8 cellular contexts compared by ENCODE assay signal in the genomic region with DNA sequence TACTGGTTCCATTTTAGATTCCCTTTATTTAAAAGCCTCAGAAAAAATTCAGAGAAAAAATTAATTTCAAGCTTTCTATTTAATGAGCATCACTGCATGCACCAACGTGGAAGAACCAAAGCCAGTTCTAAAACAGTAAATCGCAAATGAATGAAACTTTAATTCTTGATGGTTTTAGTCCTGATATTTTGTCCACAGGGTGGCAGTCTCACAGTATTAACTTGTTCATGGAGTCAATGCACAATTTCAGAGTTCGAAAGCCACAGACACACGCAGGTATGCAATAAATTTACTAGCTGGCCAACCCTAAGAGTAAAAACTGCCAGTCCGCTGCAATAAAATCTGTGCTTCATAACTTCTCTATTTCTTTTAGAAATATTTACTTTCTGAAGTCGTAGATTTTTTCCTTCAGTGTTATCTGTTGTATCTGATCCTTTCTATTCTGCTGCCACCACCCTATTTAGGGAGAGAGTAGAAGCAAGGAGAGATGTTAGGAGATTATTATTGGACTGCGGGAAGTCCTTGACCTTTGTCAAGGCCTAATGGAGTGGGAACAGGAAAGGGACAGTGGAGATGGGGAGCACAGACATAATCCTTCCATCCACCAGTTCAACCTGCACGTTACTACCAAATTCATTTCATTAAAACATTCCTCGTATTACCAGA. TPM values are rescaled to one million over a fixed set of nuclear protein-coding genes. Genes with fewer than 3 reads are reported as not detected.
DNase-seq lines count a peak whose midpoint lies in the region; ATAC-seq and TF ChIP-seq lines count a peak whose summit lies in the region.

No MANE protein-coding gene starts in this region.

- H2AFZ ChIP-seq in parathyroid adenoma = no peak overlapping the region

- ATAC-seq in HG03025 (IDR thresholded peaks at IDR 0.05; ENCODE audit: low FRiP score, unreplicated experiment) = no peak
- no peak for ATAC-seq in GM21528 (IDR thresholded peaks at IDR 0.05; ENCODE audit: low FRiP score, unreplicated experiment)

- H3K4me3 ChIP-seq in fibroblast of villous mesenchyme (ENCODE audit: low read depth, low read length) (no peak overlapping the region), parathyroid adenoma (ENCODE audit: low read depth, low read length) (no peak overlapping the region)

- H3K27ac ChIP-seq in parathyroid adenoma = peak overlapping the region; percentile 1

- no peaks in the 10 kb centered on the region for H3K9me3 ChIP-seq in parathyroid adenoma (ENCODE audit: control insufficient read depth, low read length)

- peaks cover 46% of the 10 kb centered on the region for H3K79me2 ChIP-seq in parathyroid adenoma

- peak; percentile 50 for TF ChIP-seq CTCF in fibroblast of villous mesenchyme (IDR thresholded peaks at IDR 0.05; ENCODE audit: insufficient read depth, low read depth, low read length)
- TF ChIP-seq CTCF in parathyroid adenoma (IDR thresholded peaks at IDR 0.05) = peak; percentile 29

- H3K4me1 ChIP-seq in parathyroid adenoma = no peaks in the 10 kb centered on the region

- DNase-seq in AG08396 (ENCODE audit: low spot score) = peak; percentile 21
- peak; percentile 43 for DNase-seq in GM04504 (ENCODE audit: low read depth)
- DNase-seq in NAMALWA (ENCODE audit: low spot score) = peak; percentile 92
- DNase-seq in activated CD4-positive, alpha-beta T cell treated with anti-CD3 and anti-CD28 coated beads, Interleukin-2, amount 50 U/mL, for 4 hours = peak; percentile 12 to 20
- peak; percentile 84 for DNase-seq in fibroblast of villous mesenchyme (ENCODE audit: low read depth)

- no peak overlapping the region for H3K4me2 ChIP-seq in parathyroid adenoma (ENCODE audit: low read length)

- H3K9ac ChIP-seq in parathyroid adenoma = no peak overlapping the region

- no peaks in the 10 kb centered on the region for H3K36me3 ChIP-seq in parathyroid adenoma (ENCODE audit: control insufficient read depth, insufficient read depth, low read length)

- H3K27me3 ChIP-seq in parathyroid adenoma (ENCODE audit: control insufficient read depth, insufficient read depth, low read length) = no peaks in the 10 kb centered on the region

RNA-seq across cellular contexts. Expression of gene WBP4, which starts 7.0 kb away (rescaled TPM):
- 5.2 and 6.9 TPM in 2 replicates for total RNA-seq in fibroblast of villous mesenchyme

RNA-seq across cellular contexts. Expression of gene ELF1, which starts 35.2 kb away (rescaled TPM):
- 38.3 and 43.6 TPM in 2 replicates for total RNA-seq in fibroblast of villous mesenchyme

Comparison
In these comparisons a context has a peak if more than half of its experiments do, and no peak if none do; other contexts are left out.
1. DNase-seq: peak in every context shown above with its lines; median percentile 92 in NAMALWA; 84 in fibroblast of villous mesenchyme; 43 in GM04504; 21 in AG08396; 16 in activated CD4-positive, alpha-beta T cell treated with anti-CD3 and anti-CD28 coated beads, Interleukin-2, amount 50 U/mL, for 4 hours.